1 cellular context compared by ENCODE assay signal in the genomic region with DNA sequence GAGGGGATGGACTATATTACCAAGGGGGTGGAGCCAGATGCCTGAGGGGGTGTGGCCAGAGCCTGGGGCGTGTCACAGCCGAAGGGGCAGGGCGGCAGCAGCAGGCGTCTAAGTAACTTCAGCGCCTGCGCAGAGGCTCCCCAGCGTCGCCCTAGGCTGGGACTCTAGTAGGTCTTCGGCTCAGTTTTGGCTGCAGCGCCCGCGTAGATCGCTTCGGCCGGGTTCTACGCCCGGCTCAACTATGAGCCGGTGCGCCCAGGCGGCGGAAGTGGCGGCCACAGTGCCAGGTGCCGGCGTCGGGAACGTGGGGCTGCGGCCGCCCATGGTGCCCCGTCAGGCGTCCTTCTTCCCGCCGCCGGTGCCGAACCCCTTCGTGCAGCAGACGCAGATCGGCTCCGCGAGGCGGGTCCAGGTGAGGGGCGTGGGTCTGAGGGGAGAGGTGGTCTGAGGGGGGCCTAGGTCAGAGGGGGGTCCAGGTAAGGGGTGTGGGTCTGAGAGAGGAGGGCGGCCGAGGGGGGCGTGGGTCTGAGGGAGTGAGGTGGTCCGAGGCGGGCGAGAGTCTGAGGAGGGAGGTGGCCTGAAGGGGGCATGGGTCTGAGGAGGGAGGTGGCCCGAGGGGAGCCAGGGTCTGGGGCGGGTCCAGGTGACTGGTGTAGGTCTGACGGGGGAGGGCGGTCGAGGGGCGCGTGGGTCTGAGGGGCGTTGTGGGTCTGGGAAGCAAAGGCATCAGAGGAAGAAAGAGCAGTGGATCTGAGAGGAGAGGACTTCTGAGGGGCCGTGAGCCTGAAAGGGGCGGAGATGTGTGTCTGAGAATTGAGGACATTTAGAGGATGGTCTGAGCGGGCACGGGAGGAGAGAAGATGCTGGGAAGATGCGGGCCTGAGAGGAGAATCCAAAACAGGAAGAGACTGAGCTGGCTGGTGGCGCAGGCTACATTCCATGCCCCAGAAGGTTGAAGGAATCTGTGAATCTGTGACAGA.
A peak's percentile ranks its signal among the peaks of the same experiment; 100 is the strongest.
TF ChIP-seq lines count a peak whose summit lies in the region.

A gene with protein sequence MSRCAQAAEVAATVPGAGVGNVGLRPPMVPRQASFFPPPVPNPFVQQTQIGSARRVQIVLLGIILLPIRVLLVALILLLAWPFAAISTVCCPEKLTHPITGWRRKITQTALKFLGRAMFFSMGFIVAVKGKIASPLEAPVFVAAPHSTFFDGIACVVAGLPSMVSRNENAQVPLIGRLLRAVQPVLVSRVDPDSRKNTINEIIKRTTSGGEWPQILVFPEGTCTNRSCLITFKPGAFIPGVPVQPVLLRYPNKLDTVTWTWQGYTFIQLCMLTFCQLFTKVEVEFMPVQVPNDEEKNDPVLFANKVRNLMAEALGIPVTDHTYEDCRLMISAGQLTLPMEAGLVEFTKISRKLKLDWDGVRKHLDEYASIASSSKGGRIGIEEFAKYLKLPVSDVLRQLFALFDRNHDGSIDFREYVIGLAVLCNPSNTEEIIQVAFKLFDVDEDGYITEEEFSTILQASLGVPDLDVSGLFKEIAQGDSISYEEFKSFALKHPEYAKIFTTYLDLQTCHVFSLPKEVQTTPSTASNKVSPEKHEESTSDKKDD (plus strand): TSS at position 132 of the 980 bp plus-strand sequence. CDS start 110 bp downstream, at position 242.

TF ChIP-seq in HepG2, 621 proteins besides CTCF, POLR2A, EP300 and RAD21 (continued from another document and continues in another):
- TF ChIP-seq KMT2B (CRISPR knock-in tag; IDR thresholded peaks at IDR 0.05) (peak; percentile 35; the same call in 1 of the 2 replicates), NFKB2 (CRISPR knock-in tag; IDR thresholded peaks at IDR 0.05; ENCODE audit: borderline replicate concordance) (no peak), HDAC6 (IDR thresholded peaks at IDR 0.05; ENCODE audit: low read depth, low read length) (no peak), CBX5 (CRISPR knock-in tag; IDR thresholded peaks at IDR 0.05; ENCODE audit: borderline replicate concordance) (no peak), TMF1 (CRISPR knock-in tag; IDR thresholded peaks at IDR 0.05; ENCODE audit: low read depth) (no peak), ZNF850 (CRISPR knock-in tag; conservative IDR thresholded peaks at IDR 0.05) (no peak), DMAP1 (CRISPR knock-in tag; IDR thresholded peaks at IDR 0.05) (no peak), PHF21A (CRISPR knock-in tag; IDR thresholded peaks at IDR 0.05) (no peak), ZNF326 (CRISPR knock-in tag; IDR thresholded peaks at IDR 0.05; ENCODE audit: borderline replicate concordance) (no peak), NFE2L1 (CRISPR knock-in tag; IDR thresholded peaks at IDR 0.05; ENCODE audit: borderline replicate concordance) (no peak), MZF1 (CRISPR knock-in tag; IDR thresholded peaks at IDR 0.05; ENCODE audit: borderline replicate concordance) (no peak), ZNF557 (CRISPR knock-in tag; IDR thresholded peaks at IDR 0.05) (no peak), PCBP1 (IDR thresholded peaks at IDR 0.05; ENCODE audit: borderline replicate concordance, low read depth, low read length) (no peak), ZNF337 (CRISPR knock-in tag; IDR thresholded peaks at IDR 0.05; ENCODE audit: borderline replicate concordance, low read depth) (no peak), THYN1 (CRISPR knock-in tag; IDR thresholded peaks at IDR 0.05; ENCODE audit: borderline replicate concordance, low read depth) (no peak), ZNF562 (CRISPR knock-in tag; IDR thresholded peaks at IDR 0.05; ENCODE audit: borderline replicate concordance) (no peak), PHF8 (CRISPR knock-in tag; IDR thresholded peaks at IDR 0.05) (peak; percentile 75), ZNF891 (CRISPR knock-in tag; IDR thresholded peaks at IDR 0.05) (no peak), IRF2 (CRISPR knock-in tag; IDR thresholded peaks at IDR 0.05) (no peak), ZNF335 (CRISPR knock-in tag; IDR thresholded peaks at IDR 0.05) (no peak), FOXK2 (IDR thresholded peaks at IDR 0.05) (no peak), ZFY (CRISPR knock-in tag; IDR thresholded peaks at IDR 0.05) (peak; percentile 53; the same call in 1 of the 2 replicates), ZNF432 (CRISPR knock-in tag; IDR thresholded peaks at IDR 0.05; ENCODE audit: borderline replicate concordance) (no peak), KDM4B (CRISPR knock-in tag; IDR thresholded peaks at IDR 0.05) (no peak), POLR2AphosphoS2 (IDR thresholded peaks at IDR 0.05; ENCODE audit: low read depth, low read length) (no peak), FOXK1 (CRISPR knock-in tag; IDR thresholded peaks at IDR 0.05; ENCODE audit: borderline replicate concordance, low read depth) (no peak)
- TF ChIP-seq, protein P1, sequence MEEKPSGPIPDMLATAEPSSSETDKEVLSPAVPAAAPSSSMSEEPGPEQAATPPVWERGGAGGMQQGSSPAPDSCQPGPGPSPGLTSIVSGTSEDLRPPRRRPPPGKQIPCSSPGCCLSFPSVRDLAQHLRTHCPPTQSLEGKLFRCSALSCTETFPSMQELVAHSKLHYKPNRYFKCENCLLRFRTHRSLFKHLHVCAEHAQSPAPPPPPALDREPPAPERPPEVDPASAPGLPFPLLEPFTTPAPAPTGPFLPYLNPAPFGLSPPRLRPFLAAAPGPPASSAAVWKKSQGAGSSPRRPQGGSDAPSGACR (CRISPR knock-in tag; IDR thresholded peaks at IDR 0.05) = no peak
- TF ChIP-seq, protein P2, sequence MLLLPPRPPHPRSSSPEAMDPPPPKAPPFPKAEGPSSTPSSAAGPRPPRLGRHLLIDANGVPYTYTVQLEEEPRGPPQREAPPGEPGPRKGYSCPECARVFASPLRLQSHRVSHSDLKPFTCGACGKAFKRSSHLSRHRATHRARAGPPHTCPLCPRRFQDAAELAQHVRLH (CRISPR knock-in tag; IDR thresholded peaks at IDR 0.05; ENCODE audit: borderline replicate concordance, low read depth) = no peak
- TF ChIP-seq, protein P3, sequence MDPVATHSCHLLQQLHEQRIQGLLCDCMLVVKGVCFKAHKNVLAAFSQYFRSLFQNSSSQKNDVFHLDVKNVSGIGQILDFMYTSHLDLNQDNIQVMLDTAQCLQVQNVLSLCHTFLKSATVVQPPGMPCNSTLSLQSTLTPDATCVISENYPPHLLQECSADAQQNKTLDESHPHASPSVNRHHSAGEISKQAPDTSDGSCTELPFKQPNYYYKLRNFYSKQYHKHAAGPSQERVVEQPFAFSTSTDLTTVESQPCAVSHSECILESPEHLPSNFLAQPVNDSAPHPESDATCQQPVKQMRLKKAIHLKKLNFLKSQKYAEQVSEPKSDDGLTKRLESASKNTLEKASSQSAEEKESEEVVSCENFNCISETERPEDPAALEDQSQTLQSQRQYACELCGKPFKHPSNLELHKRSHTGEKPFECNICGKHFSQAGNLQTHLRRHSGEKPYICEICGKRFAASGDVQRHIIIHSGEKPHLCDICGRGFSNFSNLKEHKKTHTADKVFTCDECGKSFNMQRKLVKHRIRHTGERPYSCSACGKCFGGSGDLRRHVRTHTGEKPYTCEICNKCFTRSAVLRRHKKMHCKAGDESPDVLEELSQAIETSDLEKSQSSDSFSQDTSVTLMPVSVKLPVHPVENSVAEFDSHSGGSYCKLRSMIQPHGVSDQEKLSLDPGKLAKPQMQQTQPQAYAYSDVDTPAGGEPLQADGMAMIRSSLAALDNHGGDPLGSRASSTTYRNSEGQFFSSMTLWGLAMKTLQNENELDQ (CRISPR knock-in tag; IDR thresholded peaks at IDR 0.05; ENCODE audit: borderline replicate concordance) = no peak
- TF ChIP-seq, protein P4, sequence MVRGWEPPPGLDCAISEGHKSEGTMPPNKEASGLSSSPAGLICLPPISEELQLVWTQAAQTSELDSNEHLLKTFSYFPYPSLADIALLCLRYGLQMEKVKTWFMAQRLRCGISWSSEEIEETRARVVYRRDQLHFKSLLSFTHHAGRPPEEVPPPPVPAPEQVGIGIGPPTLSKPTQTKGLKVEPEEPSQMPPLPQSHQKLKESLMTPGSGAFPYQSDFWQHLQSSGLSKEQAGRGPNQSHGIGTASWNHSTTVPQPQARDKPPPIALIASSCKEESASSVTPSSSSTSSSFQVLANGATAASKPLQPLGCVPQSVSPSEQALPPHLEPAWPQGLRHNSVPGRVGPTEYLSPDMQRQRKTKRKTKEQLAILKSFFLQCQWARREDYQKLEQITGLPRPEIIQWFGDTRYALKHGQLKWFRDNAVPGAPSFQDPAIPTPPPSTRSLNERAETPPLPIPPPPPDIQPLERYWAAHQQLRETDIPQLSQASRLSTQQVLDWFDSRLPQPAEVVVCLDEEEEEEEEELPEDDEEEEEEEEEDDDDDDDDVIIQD (CRISPR knock-in tag; IDR thresholded peaks at IDR 0.05; ENCODE audit: low read depth) = no peak
- TF ChIP-seq, protein P5, sequence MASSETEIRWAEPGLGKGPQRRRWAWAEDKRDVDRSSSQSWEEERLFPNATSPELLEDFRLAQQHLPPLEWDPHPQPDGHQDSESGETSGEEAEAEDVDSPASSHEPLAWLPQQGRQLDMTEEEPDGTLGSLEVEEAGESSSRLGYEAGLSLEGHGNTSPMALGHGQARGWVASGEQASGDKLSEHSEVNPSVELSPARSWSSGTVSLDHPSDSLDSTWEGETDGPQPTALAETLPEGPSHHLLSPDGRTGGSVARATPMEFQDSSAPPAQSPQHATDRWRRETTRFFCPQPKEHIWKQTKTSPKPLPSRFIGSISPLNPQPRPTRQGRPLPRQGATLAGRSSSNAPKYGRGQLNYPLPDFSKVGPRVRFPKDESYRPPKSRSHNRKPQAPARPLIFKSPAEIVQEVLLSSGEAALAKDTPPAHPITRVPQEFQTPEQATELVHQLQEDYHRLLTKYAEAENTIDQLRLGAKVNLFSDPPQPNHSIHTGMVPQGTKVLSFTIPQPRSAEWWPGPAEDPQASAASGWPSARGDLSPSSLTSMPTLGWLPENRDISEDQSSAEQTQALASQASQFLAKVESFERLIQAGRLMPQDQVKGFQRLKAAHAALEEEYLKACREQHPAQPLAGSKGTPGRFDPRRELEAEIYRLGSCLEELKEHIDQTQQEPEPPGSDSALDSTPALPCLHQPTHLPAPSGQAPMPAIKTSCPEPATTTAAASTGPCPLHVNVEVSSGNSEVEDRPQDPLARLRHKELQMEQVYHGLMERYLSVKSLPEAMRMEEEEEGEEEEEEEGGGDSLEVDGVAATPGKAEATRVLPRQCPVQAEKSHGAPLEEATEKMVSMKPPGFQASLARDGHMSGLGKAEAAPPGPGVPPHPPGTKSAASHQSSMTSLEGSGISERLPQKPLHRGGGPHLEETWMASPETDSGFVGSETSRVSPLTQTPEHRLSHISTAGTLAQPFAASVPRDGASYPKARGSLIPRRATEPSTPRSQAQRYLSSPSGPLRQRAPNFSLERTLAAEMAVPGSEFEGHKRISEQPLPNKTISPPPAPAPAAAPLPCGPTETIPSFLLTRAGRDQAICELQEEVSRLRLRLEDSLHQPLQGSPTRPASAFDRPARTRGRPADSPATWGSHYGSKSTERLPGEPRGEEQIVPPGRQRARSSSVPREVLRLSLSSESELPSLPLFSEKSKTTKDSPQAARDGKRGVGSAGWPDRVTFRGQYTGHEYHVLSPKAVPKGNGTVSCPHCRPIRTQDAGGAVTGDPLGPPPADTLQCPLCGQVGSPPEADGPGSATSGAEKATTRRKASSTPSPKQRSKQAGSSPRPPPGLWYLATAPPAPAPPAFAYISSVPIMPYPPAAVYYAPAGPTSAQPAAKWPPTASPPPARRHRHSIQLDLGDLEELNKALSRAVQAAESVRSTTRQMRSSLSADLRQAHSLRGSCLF (CRISPR knock-in tag; IDR thresholded peaks at IDR 0.05; ENCODE audit: borderline replicate concordance) = no peak
- TF ChIP-seq, protein P6, sequence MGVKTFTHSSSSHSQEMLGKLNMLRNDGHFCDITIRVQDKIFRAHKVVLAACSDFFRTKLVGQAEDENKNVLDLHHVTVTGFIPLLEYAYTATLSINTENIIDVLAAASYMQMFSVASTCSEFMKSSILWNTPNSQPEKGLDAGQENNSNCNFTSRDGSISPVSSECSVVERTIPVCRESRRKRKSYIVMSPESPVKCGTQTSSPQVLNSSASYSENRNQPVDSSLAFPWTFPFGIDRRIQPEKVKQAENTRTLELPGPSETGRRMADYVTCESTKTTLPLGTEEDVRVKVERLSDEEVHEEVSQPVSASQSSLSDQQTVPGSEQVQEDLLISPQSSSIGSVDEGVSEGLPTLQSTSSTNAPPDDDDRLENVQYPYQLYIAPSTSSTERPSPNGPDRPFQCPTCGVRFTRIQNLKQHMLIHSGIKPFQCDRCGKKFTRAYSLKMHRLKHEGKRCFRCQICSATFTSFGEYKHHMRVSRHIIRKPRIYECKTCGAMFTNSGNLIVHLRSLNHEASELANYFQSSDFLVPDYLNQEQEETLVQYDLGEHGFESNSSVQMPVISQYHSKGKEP (CRISPR knock-in tag; IDR thresholded peaks at IDR 0.05) = no peak
- TF ChIP-seq, protein P7, sequence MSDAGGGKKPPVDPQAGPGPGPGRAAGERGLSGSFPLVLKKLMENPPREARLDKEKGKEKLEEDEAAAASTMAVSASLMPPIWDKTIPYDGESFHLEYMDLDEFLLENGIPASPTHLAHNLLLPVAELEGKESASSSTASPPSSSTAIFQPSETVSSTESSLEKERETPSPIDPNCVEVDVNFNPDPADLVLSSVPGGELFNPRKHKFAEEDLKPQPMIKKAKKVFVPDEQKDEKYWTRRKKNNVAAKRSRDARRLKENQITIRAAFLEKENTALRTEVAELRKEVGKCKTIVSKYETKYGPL (CRISPR knock-in tag; IDR thresholded peaks at IDR 0.05) = peak; percentile 72; the same call in 1 of the 2 replicates
- TF ChIP-seq, protein P8, sequence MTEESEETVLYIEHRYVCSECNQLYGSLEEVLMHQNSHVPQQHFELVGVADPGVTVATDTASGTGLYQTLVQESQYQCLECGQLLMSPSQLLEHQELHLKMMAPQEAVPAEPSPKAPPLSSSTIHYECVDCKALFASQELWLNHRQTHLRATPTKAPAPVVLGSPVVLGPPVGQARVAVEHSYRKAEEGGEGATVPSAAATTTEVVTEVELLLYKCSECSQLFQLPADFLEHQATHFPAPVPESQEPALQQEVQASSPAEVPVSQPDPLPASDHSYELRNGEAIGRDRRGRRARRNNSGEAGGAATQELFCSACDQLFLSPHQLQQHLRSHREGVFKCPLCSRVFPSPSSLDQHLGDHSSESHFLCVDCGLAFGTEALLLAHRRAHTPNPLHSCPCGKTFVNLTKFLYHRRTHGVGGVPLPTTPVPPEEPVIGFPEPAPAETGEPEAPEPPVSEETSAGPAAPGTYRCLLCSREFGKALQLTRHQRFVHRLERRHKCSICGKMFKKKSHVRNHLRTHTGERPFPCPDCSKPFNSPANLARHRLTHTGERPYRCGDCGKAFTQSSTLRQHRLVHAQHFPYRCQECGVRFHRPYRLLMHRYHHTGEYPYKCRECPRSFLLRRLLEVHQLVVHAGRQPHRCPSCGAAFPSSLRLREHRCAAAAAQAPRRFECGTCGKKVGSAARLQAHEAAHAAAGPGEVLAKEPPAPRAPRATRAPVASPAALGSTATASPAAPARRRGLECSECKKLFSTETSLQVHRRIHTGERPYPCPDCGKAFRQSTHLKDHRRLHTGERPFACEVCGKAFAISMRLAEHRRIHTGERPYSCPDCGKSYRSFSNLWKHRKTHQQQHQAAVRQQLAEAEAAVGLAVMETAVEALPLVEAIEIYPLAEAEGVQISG (CRISPR knock-in tag; IDR thresholded peaks at IDR 0.05) = peak; percentile 41; the same call in 1 of the 2 replicates
